Comparison of ENCODE assay signal across 31 cellular contexts in the genomic region with DNA sequence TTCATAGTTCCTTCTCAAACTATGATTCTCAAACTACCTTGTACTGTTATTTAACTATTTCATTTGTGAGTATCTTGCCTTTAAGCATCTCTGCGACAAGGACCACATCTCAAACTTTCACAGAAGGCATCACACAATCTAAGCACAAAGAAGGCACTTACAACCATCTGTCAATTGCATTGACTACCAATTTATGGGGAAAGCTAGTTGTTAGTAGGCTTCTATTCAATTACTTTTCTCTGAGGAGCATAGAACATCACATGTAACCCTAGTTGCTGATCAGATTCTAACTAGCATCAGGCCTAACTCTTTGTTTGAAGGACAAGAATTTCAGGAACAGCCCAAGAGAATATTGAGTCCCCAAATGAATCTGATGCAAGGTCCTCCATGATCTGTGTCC.
"Had no signal": no experiment of that assay in that cellular context is flagged by ENCODE, and none has a peak within 500 bp of the region (broad histone marks: within the 10 kb centered on the region; RNA-seq: fewer than 3 reads in every experiment).

No MANE protein-coding gene starts in this region.

- H3K4me1 Mint-ChIP-seq: immature natural killer cell, memory B cell, naive B cell had no signal

- H3K4me3 ChIP-seq: coronary artery, esophagus squamous epithelium, left ventricle myocardium inferior, lower lobe of right lung, mucosa of descending colon, neural progenitor cell, smooth muscle cell, stomach, thyroid gland, upper lobe of left lung had no signal

- H3K27me3 Mint-ChIP-seq: progenitor cell of endocrine pancreas had no signal

- H3K27me3 ChIP-seq: neural progenitor cell, thyroid gland, upper lobe of left lung had no signal

- ATAC-seq: left colon; lower lobe of right lung; mucosa of descending colon; natural killer cell treated with Interleukin-12 subunit alpha and Interleukin-12 subunit beta and Interleukin-15 and Interleukin-18, amount 100 ng/mL, for 72 hours; sciatic nerve had no signal

- H3K4me1 ChIP-seq: esophagus squamous epithelium, left ventricle myocardium inferior, lower lobe of right lung, parathyroid adenoma, stomach, upper lobe of left lung had no signal

- FAIRE-seq: endothelial cell of umbilical vein, urothelium cell line had no signal

- H3K4me3 Mint-ChIP-seq: immature natural killer cell; memory B cell; naive B cell; natural killer cell treated with Interleukin-12 subunit alpha and Interleukin-12 subunit beta and Interleukin-15 and Interleukin-18, amount 100 ng/mL, for 72 hours; neural progenitor cell had no signal

- H3K27ac Mint-ChIP-seq: immature natural killer cell; memory B cell; naive B cell; natural killer cell treated with Interleukin-12 subunit alpha and Interleukin-12 subunit beta and Interleukin-15 and Interleukin-18, amount 100 ng/mL, for 72 hours; neural progenitor cell; progenitor cell of endocrine pancreas had no signal

- H3K36me3 ChIP-seq: esophagus squamous epithelium, left ventricle myocardium inferior, lower lobe of right lung, neural progenitor cell, stomach, thyroid gland, upper lobe of left lung had no signal

- H3K9me3 ChIP-seq: esophagus squamous epithelium, left ventricle myocardium inferior, lower lobe of right lung, mucosa of descending colon, thyroid gland, upper lobe of left lung had no signal

- H2AFZ ChIP-seq: neural progenitor cell, parathyroid adenoma had no signal

- H3K27ac ChIP-seq: coronary artery, esophagus squamous epithelium, left ventricle myocardium inferior, lower lobe of right lung, neural progenitor cell, parathyroid adenoma, stomach, thyroid gland, upper lobe of left lung had no signal

- H3K9me3 Mint-ChIP-seq: immature natural killer cell; memory B cell; naive B cell; natural killer cell treated with Interleukin-12 subunit alpha and Interleukin-12 subunit beta and Interleukin-15 and Interleukin-18, amount 100 ng/mL, for 72 hours had no signal

- H3K9ac ChIP-seq: neural progenitor cell, parathyroid adenoma had no signal

- H3K4me2 ChIP-seq: neural progenitor cell, smooth muscle cell had no signal

- H3K79me2 ChIP-seq: parathyroid adenoma had no signal

- H3K36me3 Mint-ChIP-seq: memory B cell; naive B cell; natural killer cell treated with Interleukin-12 subunit alpha and Interleukin-12 subunit beta and Interleukin-15 and Interleukin-18, amount 100 ng/mL, for 72 hours had no signal

- DNase-seq: dermis blood vessel endothelial cell; effector memory CD4-positive, alpha-beta T cell; esophagus squamous epithelium; foreskin melanocyte; hypothalamus; immature natural killer cell; islet precursor cell; kidney glomerular epithelial cell; left colon; left ventricle myocardium inferior; lower lobe of right lung; mucosa of descending colon; naive B cell; stimulated activated CD4-positive, alpha-beta T cell treated with anti-CD3 and anti-CD28 coated beads, Interleukin-12 subunit alpha, Interleukin-12 subunit beta, amount 100 ng/mL, for 4 hours; stimulated activated CD4-positive, alpha-beta T cell treated with anti-CD3 and anti-CD28 coated beads, Interleukin-1b, Interleukin-23, amount 100 ng/mL, for 48 hours; stimulated activated CD4-positive, alpha-beta T cell treated with anti-CD3 and anti-CD28 coated beads, Interleukin-4, amount 100 ng/mL, for 1 hour; stimulated activated CD8-positive, alpha-beta memory T cell treated with anti-CD3 and anti-CD28 coated beads, Interleukin-4, amount 100 ng/mL, for 48 hours; stimulated activated naive CD4-positive, alpha-beta T cell; stomach; thyroid gland; upper lobe of left lung had no signal
